Comparison of ENCODE assay signal across 8 cellular contexts in genomic region chr1:43454270-43455011, GRCh38. TPM values are rescaled to one million over a fixed set of nuclear protein-coding genes. Genes with fewer than 3 reads are reported as not detected.
A peak's percentile ranks its signal among the peaks of the same experiment; 100 is the strongest.
DNase-seq lines count a peak whose midpoint lies in the region; ATAC-seq and TF ChIP-seq lines count a peak whose summit lies in the region.

No MANE protein-coding gene starts in this region.

- H3K4me3 ChIP-seq in WERI-Rb-1 (ENCODE audit: low read depth, low read length): peak overlapping the region; percentile 76
- peak overlapping the region; percentile 40 to 71 (median 50) for H3K4me3 ChIP-seq in spleen

- 8 to 16% (median 10%) methylated on average over 19 of the region's 19 CpGs for WGBS in spleen, 5 donors

- intact Hi-C loops in spleen (cut with DNase I; ENCODE audit: low total_unique reads): no loop called here

- H3K36me3 ChIP-seq in WERI-Rb-1 (peaks cover 28% of the 10 kb centered on the region), spleen (peaks cover 0 to 31% (median 21%) of the 10 kb centered on the region in 6 donors)

- in situ Hi-C loops in G401 (cut with HindIII; ENCODE audit: low sequenced_read_pairs): no loop called here

- no peaks in the 10 kb centered on the region for H3K27me3 ChIP-seq in WERI-Rb-1 (ENCODE audit: insufficient read depth, low read depth, severe bottlenecking)
- H3K27me3 ChIP-seq in spleen (replicated peaks in 1 of 7): no peaks in the 10 kb centered on the region

- TF ChIP-seq POLR2A in spleen (IDR thresholded peaks at IDR 0.05): no peak

- H3K27ac ChIP-seq in WERI-Rb-1 (peak overlapping the region; percentile 86), spleen (peak overlapping the region; percentile 84 to 95 (median 86))

- H3K9me3 ChIP-seq in WERI-Rb-1 (ENCODE audit: severe bottlenecking): no peaks in the 10 kb centered on the region
- H3K9me3 ChIP-seq in spleen: no peaks in the 10 kb centered on the region

- H3K4me1 ChIP-seq in spleen: peaks cover 0 to 40% (median 25%) of the 10 kb centered on the region in 6 donors

- DNase-seq in G401 (ENCODE audit: low spot score): peak; percentile 94
- DNase-seq in NCI-H2029 (lab: John Stamatoyannopoulos, UW): peak; percentile 99
- DNase-seq in WERI-Rb-1: peak; percentile 75
- DNase-seq in cerebellum (ENCODE audit: low spot score): peak; percentile 90
- peak; percentile 78 for DNase-seq in inferior parietal cortex (ENCODE audit: extremely low spot score)
- DNase-seq in spleen: no peak
- no peak for DNase-seq in D341Med (ENCODE audit: low spot score)

- TF ChIP-seq CTCF in WERI-Rb-1 (IDR thresholded peaks at IDR 0.05; ENCODE audit: low read depth, low read length) (no peak), spleen (IDR thresholded peaks at IDR 0.05 in 8 of 11, conservative IDR thresholded peaks at IDR 0.05 in 3 of 11) (peak in 1 of 11 experiments; percentile 20)

- ATAC-seq in HG02610 (IDR thresholded peaks at IDR 0.05; ENCODE audit: unreplicated experiment): peak; percentile 75

RNA-seq across cellular contexts. Expression of gene HYI, which starts 0.7 kb away (rescaled TPM):
- total RNA-seq in G401 (2014; rRNA removed; shearing (Covaris generic)): 22.3 and 30.1 TPM in 2 replicates
- total RNA-seq in cerebellum (28.0 TPM), spleen (10 to 100 TPM; 24.2 to 47.3 (median 38.6) TPM)
- polyA plus RNA-seq in spleen: 10 to 100 TPM; 23.2 to 67.2 (median 59.9) TPM

Comparison
In these comparisons a context has a peak if more than half of its experiments do, and no peak if none do; other contexts are left out.
1. DNase-seq: peak in G401 (single experiment), NCI-H2029 (single experiment), WERI-Rb-1 (single experiment), cerebellum (single experiment) and inferior parietal cortex (single experiment); none in spleen (single experiment) and D341Med (single experiment).